ENCODE assay signal across 17 cellular contexts in the genomic region with DNA sequence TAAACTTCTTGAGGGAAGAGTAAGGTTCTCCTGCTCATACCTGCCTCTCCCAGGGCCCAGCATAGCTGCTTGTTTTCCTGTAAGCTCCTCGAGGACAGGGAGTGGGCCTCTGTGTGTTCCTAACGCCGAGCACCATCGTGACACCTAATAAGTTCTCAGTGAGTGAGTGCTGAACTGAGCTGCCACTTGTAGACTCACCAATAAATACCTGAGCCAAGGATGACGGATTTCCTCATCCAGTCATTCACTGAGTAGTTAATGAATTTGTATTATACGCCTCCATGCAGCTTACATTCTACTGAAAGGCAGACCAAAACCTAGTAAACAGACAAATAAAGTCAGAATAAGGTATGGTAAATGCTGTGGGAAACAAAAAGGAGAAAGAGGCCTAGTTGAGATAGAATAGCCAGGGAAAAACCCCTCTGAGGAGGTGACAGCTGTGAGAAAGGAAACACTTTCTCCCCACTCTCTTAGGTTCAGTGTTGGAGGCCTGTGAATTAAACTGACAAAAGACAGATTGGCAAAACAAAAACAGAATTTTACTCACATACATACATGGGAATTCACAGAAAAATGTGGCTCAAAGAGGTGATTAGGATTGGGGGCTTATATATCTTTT.
DNase-seq lines count a peak whose midpoint lies in the region; ATAC-seq and TF ChIP-seq lines count a peak whose summit lies in the region.
"Had no signal": no experiment of that assay in that cellular context is flagged by ENCODE, and none has a peak within 500 bp of the region (broad histone marks: within the 10 kb centered on the region; RNA-seq: fewer than 3 reads in every experiment).

No MANE protein-coding gene starts in this region.

- peak; percentile 65 for DNase-seq in NCI-H748 (lab: John Stamatoyannopoulos, UW; ENCODE audit: unreplicated experiment)
- DNase-seq in NCI-H748 treated with DMSO at 0.1 percent for 48 hours (lab: John Stamatoyannopoulos, UW): no peak
- no peak for DNase-seq in colonic mucosa
- no peak for DNase-seq in NOMO-1 treated with DMSO at 0.1 percent for 48 hours (lab: John Stamatoyannopoulos, UW; ENCODE audit: unreplicated experiment)
- DNase-seq: activated CD8-positive, alpha-beta memory T cell treated with anti-CD3 and anti-CD28 coated beads for 24 hours; dermis blood vessel endothelial cell; HCEC 1CT; kidney glomerular epithelial cell; PC-9; stimulated activated naive CD4-positive, alpha-beta T cell had no signal

- H3K27me3 Mint-ChIP-seq in stimulated activated naive CD8-positive, alpha-beta T cell treated with anti-CD3 and anti-CD28 coated beads, Interleukin-15, Interleukin-2, amounts not matched to agents 100 ng/mL and 50 ng/mL, for 24 hours: no peaks in the 10 kb centered on the region
- H3K27me3 Mint-ChIP-seq: IgD-negative memory B cell had no signal

- no peaks in the 10 kb centered on the region for H3F3A ChIP-seq in OCI-LY1 (ENCODE audit: insufficient read depth, low read length)

- no peak overlapping the region; the same call in 1 of the 2 replicates for H3K4me2 ChIP-seq in OCI-LY1 (ENCODE audit: low read length)
- H3K4me2 ChIP-seq: PC-9 had no signal

- H3K4me3 ChIP-seq in OCI-LY1 (ENCODE audit: low read depth, low read length, poor library complexity, severe bottlenecking) (no peak overlapping the region), colonic mucosa (no peak overlapping the region)
- H3K4me3 ChIP-seq: PC-9 had no signal

- peak overlapping the region; percentile 27 for H3K27ac ChIP-seq in OCI-LY1 (ENCODE audit: low read depth, low read length, poor library complexity, severe bottlenecking)
- no peak overlapping the region for H3K27ac ChIP-seq in colonic mucosa
- H3K27ac ChIP-seq: parathyroid adenoma, PC-9 had no signal

- H3K9me3 Mint-ChIP-seq in stimulated activated naive CD8-positive, alpha-beta T cell treated with anti-CD3 and anti-CD28 coated beads, Interleukin-15, Interleukin-2, amounts not matched to agents 100 ng/mL and 50 ng/mL, for 24 hours: peaks cover 9% of the 10 kb centered on the region
- H3K9me3 Mint-ChIP-seq: T-helper 1 cell treated with Interleukin-12 subunit alpha and Interleukin-12 subunit beta and Interleukin-4 antibody, amounts not matched to agents 30 μg/mL and 1 μg/mL, for 36 hours had no signal

- H3K9me2 ChIP-seq in OCI-LY1 (ENCODE audit: low read depth, low read length): no peaks in the 10 kb centered on the region

- H3K4me1 ChIP-seq in OCI-LY1 (ENCODE audit: insufficient read depth, low read length, severe bottlenecking): peaks cover 35% of the 10 kb centered on the region
- no peaks in the 10 kb centered on the region for H3K4me1 ChIP-seq in colonic mucosa
- H3K4me1 ChIP-seq: parathyroid adenoma had no signal

- no peak overlapping the region for H3K4me3 Mint-ChIP-seq in stimulated activated naive CD8-positive, alpha-beta T cell treated with anti-CD3 and anti-CD28 coated beads, Interleukin-15, Interleukin-2, amounts not matched to agents 100 ng/mL and 50 ng/mL, for 24 hours
- H3K4me3 Mint-ChIP-seq: T-helper 1 cell treated with Interleukin-12 subunit alpha and Interleukin-12 subunit beta and Interleukin-4 antibody, amounts not matched to agents 30 μg/mL and 1 μg/mL, for 36 hours had no signal

- H2AFZ ChIP-seq in OCI-LY1 (ENCODE audit: low read length): no peak overlapping the region
- H2AFZ ChIP-seq: parathyroid adenoma, PC-9 had no signal

- no peaks in the 10 kb centered on the region for H3K27me3 ChIP-seq in OCI-LY1 (ENCODE audit: insufficient read depth, low read length)
- H3K27me3 ChIP-seq in colonic mucosa: no peaks in the 10 kb centered on the region

- no peaks in the 10 kb centered on the region for H3K36me3 Mint-ChIP-seq in stimulated activated naive CD8-positive, alpha-beta T cell treated with anti-CD3 and anti-CD28 coated beads, Interleukin-15, Interleukin-2, amounts not matched to agents 100 ng/mL and 50 ng/mL, for 24 hours (ENCODE audit: low read depth)

- TF ChIP-seq CTCF in OCI-LY1 (IDR thresholded peaks at IDR 0.05; ENCODE audit: low read length) (no peak), colonic mucosa (IDR thresholded peaks at IDR 0.05) (no peak)

- H4K20me1 ChIP-seq in OCI-LY1 (ENCODE audit: insufficient read depth, low read length): no peaks in the 10 kb centered on the region

- peaks cover 26% of the 10 kb centered on the region for H3K4me1 Mint-ChIP-seq in stimulated activated naive CD8-positive, alpha-beta T cell treated with anti-CD3 and anti-CD28 coated beads, Interleukin-15, Interleukin-2, amounts not matched to agents 100 ng/mL and 50 ng/mL, for 24 hours (ENCODE audit: low read depth)

- peak overlapping the region; percentile 36 for H3K27ac Mint-ChIP-seq in stimulated activated naive CD8-positive, alpha-beta T cell treated with anti-CD3 and anti-CD28 coated beads, Interleukin-15, Interleukin-2, amounts not matched to agents 100 ng/mL and 50 ng/mL, for 24 hours
- H3K27ac Mint-ChIP-seq: IgD-negative memory B cell; T-helper 1 cell treated with Interleukin-12 subunit alpha and Interleukin-12 subunit beta and Interleukin-4 antibody, amounts not matched to agents 30 μg/mL and 1 μg/mL, for 36 hours had no signal

- H3K9ac ChIP-seq in OCI-LY1 (ENCODE audit: low read length): no peak overlapping the region
- no peak overlapping the region for H3K9ac ChIP-seq in colonic mucosa (ENCODE audit: low read depth in 2 of 2, low read length in 2 of 2)
- H3K9ac ChIP-seq: parathyroid adenoma had no signal

- H3K9me3 ChIP-seq in OCI-LY1 (ENCODE audit: low read length) (no peaks in the 10 kb centered on the region), colonic mucosa (no peaks in the 10 kb centered on the region)

- H3K79me2 ChIP-seq in OCI-LY1 (ENCODE audit: insufficient read depth, low read length): no peaks in the 10 kb centered on the region
- H3K79me2 ChIP-seq: parathyroid adenoma had no signal

- H3K36me3 ChIP-seq in OCI-LY1 (ENCODE audit: insufficient read depth, low read length) (no peaks in the 10 kb centered on the region), colonic mucosa (no peaks in the 10 kb centered on the region)

- ATAC-seq in HG02642 (IDR thresholded peaks at IDR 0.05; ENCODE audit: poor library complexity, unreplicated experiment) (peak; percentile 72), HG03520 (IDR thresholded peaks at IDR 0.05; ENCODE audit: unreplicated experiment) (no peak)

- intact Hi-C loops in colonic mucosa (cut with DNase I): no loop called here
